9 cellular contexts compared by ENCODE assay signal in the genomic region with DNA sequence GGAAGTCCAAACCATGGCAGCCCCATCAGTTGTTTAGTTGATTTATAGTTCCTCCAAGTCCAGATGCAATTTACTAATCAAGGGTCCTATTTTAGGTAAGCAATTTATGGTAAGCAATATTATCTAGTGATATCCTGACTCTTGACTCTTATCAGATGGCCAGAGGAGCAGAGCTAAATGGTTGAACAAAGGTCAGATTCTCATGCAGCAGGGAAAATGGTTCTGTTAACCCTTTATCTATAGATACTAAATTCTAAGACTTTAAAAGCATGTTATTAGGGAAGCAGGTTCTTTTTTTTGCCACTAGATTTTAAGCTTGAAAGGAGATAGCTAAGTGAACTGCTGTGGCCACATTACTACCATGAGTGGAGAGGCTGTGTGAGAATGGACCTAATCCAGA.
"Had no signal": no experiment of that assay in that cellular context is flagged by ENCODE, and none has a peak within 500 bp of the region (broad histone marks: within the 10 kb centered on the region; RNA-seq: fewer than 3 reads in every experiment).

No MANE protein-coding gene starts in this region.

- H3K4me3 Mint-ChIP-seq: HFFc6 had no signal

- H3K27ac ChIP-seq: GM23248, HL-60 had no signal

- H3K4me3 ChIP-seq: GM23248, HAP-1, K562 had no signal

- H3K36me3 ChIP-seq: HAP-1 had no signal

- FAIRE-seq: K562 had no signal

- ATAC-seq: HCT116, K562 had no signal

- H3K9me3 ChIP-seq: HAP-1 had no signal

- H3K27ac Mint-ChIP-seq: HFFc6 had no signal

- DNase-seq: GM23248, GOT3, H7, HFFc6, IMR-90 had no signal
